Comparison of ENCODE assay signal across 8 cellular contexts in the genomic region with DNA sequence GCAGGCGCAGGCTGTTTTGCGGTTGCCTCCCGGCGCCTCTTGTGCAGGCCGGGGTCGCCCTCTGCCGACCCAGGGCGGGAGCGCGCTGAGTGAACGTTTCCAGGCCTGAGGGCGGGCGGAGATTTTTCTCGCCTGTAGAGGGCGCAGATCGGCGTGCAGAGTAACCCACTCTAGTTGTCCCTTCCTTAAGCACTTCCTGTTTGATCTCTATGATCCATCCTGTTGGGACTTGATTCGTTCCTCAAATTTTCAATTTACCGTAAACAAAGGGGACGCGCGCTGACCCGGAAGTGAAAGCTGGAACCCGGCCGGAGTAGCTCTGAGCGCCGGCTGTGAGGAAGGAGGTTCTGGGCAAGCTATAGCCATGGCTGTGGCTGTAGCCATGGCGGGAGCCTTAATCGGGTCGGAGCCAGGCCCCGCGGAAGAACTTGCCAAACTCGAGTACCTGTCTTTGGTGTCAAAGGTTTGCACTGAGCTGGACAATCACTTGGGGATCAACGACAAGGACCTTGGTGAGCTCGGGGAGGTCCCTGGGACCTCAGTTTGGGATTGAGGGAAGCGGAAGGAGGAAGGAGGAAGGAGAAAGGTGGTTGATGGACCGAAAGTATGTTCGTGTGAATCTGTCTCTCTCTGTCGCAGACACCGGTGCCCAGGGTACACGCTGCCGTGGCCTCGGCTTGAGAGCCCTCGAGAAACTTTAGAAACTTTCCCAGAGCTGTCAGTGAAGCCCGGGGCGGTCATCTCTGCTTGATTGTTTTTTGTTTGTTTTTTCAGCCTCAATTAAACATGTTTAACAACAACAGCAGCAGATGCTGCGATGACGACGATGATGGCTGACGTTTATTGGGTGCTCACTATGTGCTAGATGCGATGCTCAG. TPM values are rescaled to one million over a fixed set of nuclear protein-coding genes. Genes with fewer than 3 reads are reported as not detected.
DNase-seq lines count a peak whose midpoint lies in the region; ATAC-seq and TF ChIP-seq lines count a peak whose summit lies in the region.

A gene (plus strand): TSS at position 302 of the 878 bp plus-strand sequence. CDS start 63 bp downstream, at position 365.

- CTCF ChIA-PET in activated B cell treated with CpG ODN at 0.5 μM for 24 hours (lab: Charles Lee), result interaction anchor here (0.6 to 4.8 kb wide), 19 partner anchors 9 to 312 kb away, joined by 3 to 110 read pairs (median 3); a partner anchor contains a TSS

- H3K4me1 Mint-ChIP-seq in activated B cell treated with CpG ODN at 0.5 μM for 24 hours, result peaks cover 36% of the 10 kb centered on the region

- no peaks in the 10 kb centered on the region for H3K9me3 Mint-ChIP-seq in activated B cell treated with CpG ODN at 0.5 μM for 24 hours

- intact Hi-C loops in activated B cell treated with CpG ODN at 0.5 μM for 24 hours (cut with micrococcal nuclease), result loop anchor here (1.0 to 5.0 kb wide), 13 partner anchors 61 to 652 kb away; a partner anchor contains a TSS

- POLR2A ChIA-PET in activated B cell treated with CpG ODN at 0.5 μM for 24 hours (lab: Charles Lee), result interaction anchor here (0.5 to 5.3 kb wide), 30 partner anchors 14 to 1565 kb away, joined by 3 to 132 read pairs (median 6); a partner anchor contains a TSS

- ATAC-seq in GM18907 (IDR thresholded peaks at IDR 0.05; ENCODE audit: unreplicated experiment) (peak; percentile 94), HG03175 (IDR thresholded peaks at IDR 0.05; ENCODE audit: unreplicated experiment) (peak; percentile 95), activated B cell treated with CpG ODN at 0.5 μM for 24 hours (ENCODE audit: low read depth) (peak; percentile 97)

- H3K27me3 Mint-ChIP-seq in activated B cell treated with CpG ODN at 0.5 μM for 24 hours, result no peaks in the 10 kb centered on the region

- peak within 1 kb of the TSS; percentile 94 for H3K4me3 Mint-ChIP-seq in activated B cell treated with CpG ODN at 0.5 μM for 24 hours

- peak; percentile 91 for DNase-seq in AG08396 (ENCODE audit: low spot score)
- DNase-seq in NCI-H226, result peak; percentile 96
- DNase-seq in activated B cell treated with CpG ODN at 0.5 μM for 24 hours, result peak; percentile 99
- peak; percentile 99 for DNase-seq in central memory CD4-positive, alpha-beta T cell
- DNase-seq in inferior parietal cortex (ENCODE audit: extremely low spot score), result peak; percentile 99
- DNase-seq in stimulated activated CD4-positive, alpha-beta T cell treated with anti-CD3 and anti-CD28 coated beads, Interleukin-12 subunit alpha, Interleukin-12 subunit beta, amount 100 ng/mL, for 24 hours (ENCODE audit: low read depth in 2 of 2), result peak; percentile 97

- peaks cover 9% of the 10 kb centered on the region for H3K36me3 Mint-ChIP-seq in activated B cell treated with CpG ODN at 0.5 μM for 24 hours (ENCODE audit: low read depth)

- H3K27ac Mint-ChIP-seq in activated B cell treated with CpG ODN at 0.5 μM for 24 hours, result peak within 1 kb of the TSS; percentile 89

- TF ChIP-seq CTCF in activated B cell treated with CpG ODN at 0.5 μM for 24 hours (IDR thresholded peaks at IDR 0.05), result peak; percentile 98

RNA-seq across cellular contexts. Expression of the gene that starts here (rescaled TPM):
- 60.6 and 63.4 TPM in 2 replicates for total RNA-seq in activated B cell treated with CpG ODN at 0.5 μM for 24 hours

Comparison
In these comparisons a context has a peak if more than half of its experiments do, and no peak if none do; other contexts are left out.
1. Peak in every context shown above with its lines: DNase-seq and ATAC-seq.